In genomic region chr12:120292411-120292660, GRCh38 we compare ENCODE assay signal across 1 cellular context.
TF ChIP-seq lines count a peak whose summit lies in the region.

No MANE protein-coding gene starts in this region.

TF ChIP-seq in GM23338, 12 proteins besides CTCF, POLR2A, EP300 and RAD21 (continued from another document):
- no peak for TF ChIP-seq ZNF462 (CRISPR knock-in tag; IDR thresholded peaks at IDR 0.05)
